1 cellular context compared by ENCODE assay signal in genomic region chr16:75080205-75081029, GRCh38.
A peak's percentile ranks its signal among the peaks of the same experiment; 100 is the strongest.
TF ChIP-seq lines count a peak whose summit lies in the region.

No MANE protein-coding gene starts in this region.

TF ChIP-seq in HepG2, 621 proteins besides CTCF, POLR2A, EP300 and RAD21:
- TF ChIP-seq ZNF703 (CRISPR knock-in tag; IDR thresholded peaks at IDR 0.05; ENCODE audit: borderline replicate concordance) (no peak), ZNF768 (CRISPR knock-in tag; IDR thresholded peaks at IDR 0.05) (no peak), ZNF350 (CRISPR knock-in tag; IDR thresholded peaks at IDR 0.05; ENCODE audit: borderline replicate concordance, low read depth) (no peak), HNRNPK (IDR thresholded peaks at IDR 0.05; ENCODE audit: low read depth, low read length, poor library complexity, severe bottlenecking) (peak; percentile 16), ZNF275 (CRISPR knock-in tag; IDR thresholded peaks at IDR 0.05; ENCODE audit: borderline replicate concordance) (no peak), ZNF615 (CRISPR knock-in tag; IDR thresholded peaks at IDR 0.05; ENCODE audit: borderline replicate concordance) (no peak), KDM1A (CRISPR knock-in tag; IDR thresholded peaks at IDR 0.05) (no peak)
